Comparison of ENCODE assay signal across 9 cellular contexts in the genomic region with DNA sequence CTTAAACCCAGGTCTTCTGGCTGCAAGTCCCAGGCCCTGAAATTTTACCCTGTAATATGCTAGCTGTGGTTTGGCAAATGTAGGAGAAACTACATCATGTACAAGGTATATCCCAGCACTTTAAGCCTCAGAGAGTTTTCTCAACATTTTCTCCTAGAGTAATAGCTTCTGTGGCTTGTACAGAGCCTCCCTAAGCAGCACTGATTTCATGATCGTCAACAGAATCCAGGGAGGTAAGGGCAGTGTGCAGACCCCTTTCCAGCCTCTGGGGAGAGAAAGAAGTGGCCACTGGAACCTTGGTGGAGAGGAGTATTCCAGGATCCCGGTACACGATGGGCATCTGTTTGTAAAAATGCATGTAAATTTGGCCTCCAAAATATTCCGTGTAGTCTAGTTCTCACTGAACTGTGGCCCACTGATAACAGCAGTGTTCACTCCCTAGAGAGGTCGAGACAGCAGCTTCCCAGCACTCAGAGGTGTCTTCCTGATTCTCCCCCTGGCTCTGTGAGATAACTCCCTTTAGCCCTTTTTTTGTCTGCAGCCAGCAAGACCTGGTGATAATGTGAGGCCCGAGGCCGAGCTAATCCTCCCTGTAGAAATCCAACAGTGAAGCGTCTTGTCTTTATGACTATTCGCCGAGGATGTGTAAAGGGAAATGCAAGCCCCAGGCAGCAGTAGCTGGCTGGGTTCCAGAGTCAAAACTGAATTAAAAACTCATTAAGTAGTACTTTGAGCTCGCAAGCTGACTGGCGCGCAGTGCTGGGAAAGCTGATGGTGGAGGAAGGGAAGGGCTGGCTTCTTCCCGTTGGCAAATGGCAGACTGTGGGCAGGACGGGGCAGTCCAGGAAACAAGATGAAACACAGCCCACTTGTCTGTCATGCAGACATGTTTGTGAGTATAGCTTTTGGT. TPM values are rescaled to one million over a fixed set of nuclear protein-coding genes. Genes with fewer than 3 reads are reported as not detected.
DNase-seq lines count a peak whose midpoint lies in the region.
"Had no signal": no experiment of that assay in that cellular context is flagged by ENCODE, and none has a peak within 500 bp of the region (broad histone marks: within the 10 kb centered on the region; RNA-seq: fewer than 3 reads in every experiment).

No MANE protein-coding gene starts in this region.

- DNase-seq in SW480 (ENCODE audit: low spot score) (peak; percentile 4), foreskin melanocyte (peak; percentile 99), renal cortical epithelial cell (ENCODE audit: low read depth) (peak; percentile 90), SKM-1 treated with dmso at 0.1 percent for 144 hours (lab: John Stamatoyannopoulos, UW; ENCODE audit: unreplicated experiment) (no peak), DMS53 (lab: John Stamatoyannopoulos, UW) (no peak)
- DNase-seq in activated CD8-positive, alpha-beta memory T cell treated with anti-CD3 and anti-CD28 coated beads, Interleukin-2, amount 50 U/mL, for 48 hours = no peak
- DNase-seq in activated CD4-positive, alpha-beta T cell treated with anti-CD3 and anti-CD28 coated beads, Interleukin-2, amount 50 U/mL, for 4 hours = no peak
- DNase-seq: upper lobe of left lung had no signal

- no peak overlapping the region for H3K4me3 ChIP-seq in HUES6 (ENCODE audit: low read depth, low read length)

- no peaks in the 10 kb centered on the region for H3K9me3 ChIP-seq in HUES6 (ENCODE audit: control insufficient read depth, insufficient read depth, low read depth, low read length)
- H3K9me3 ChIP-seq: upper lobe of left lung had no signal

- peak overlapping the region; percentile 48; the same call in 1 of the 2 replicates for H3K27ac ChIP-seq in HUES6 (ENCODE audit: low read depth, low read length)

- H3K36me3 ChIP-seq in HUES6 (ENCODE audit: control insufficient read depth, insufficient read depth, low read length) = 0 out of 2 replicates have a peak, but pooled peaks cover under 1% of the 10 kb centered on the region
- H3K36me3 ChIP-seq: upper lobe of left lung had no signal

- H3K4me1 ChIP-seq in HUES6 (ENCODE audit: control insufficient read depth, insufficient read depth, low read length) = peaks cover 62% of the 10 kb centered on the region

- H3K9ac ChIP-seq in HUES6 (ENCODE audit: low read length) = no peak overlapping the region

- no peaks in the 10 kb centered on the region for H3K27me3 ChIP-seq in HUES6 (ENCODE audit: control insufficient read depth, insufficient read depth, low read length)
- H3K27me3 ChIP-seq: upper lobe of left lung had no signal

RNA-seq across cellular contexts. Expression of a gene that starts 59.0 kb away (rescaled TPM):
- 91.0 and 156 TPM in 2 replicates for total RNA-seq in renal cortical epithelial cell

Comparison
In these comparisons a context has a peak if more than half of its experiments do, and no peak if none do; other contexts are left out.
1. DNase-seq: peak in SW480 (single experiment), foreskin melanocyte (single experiment) and renal cortical epithelial cell (single experiment); none in activated CD8-positive, alpha-beta memory T cell treated with anti-CD3 and anti-CD28 coated beads, Interleukin-2, amount 50 U/mL, for 48 hours (single experiment), SKM-1 treated with dmso at 0.1 percent for 144 hours (single experiment), activated CD4-positive, alpha-beta T cell treated with anti-CD3 and anti-CD28 coated beads, Interleukin-2, amount 50 U/mL, for 4 hours (0 of 2) and DMS53 (single experiment).